1 cellular context compared by ENCODE assay signal in the genomic region with DNA sequence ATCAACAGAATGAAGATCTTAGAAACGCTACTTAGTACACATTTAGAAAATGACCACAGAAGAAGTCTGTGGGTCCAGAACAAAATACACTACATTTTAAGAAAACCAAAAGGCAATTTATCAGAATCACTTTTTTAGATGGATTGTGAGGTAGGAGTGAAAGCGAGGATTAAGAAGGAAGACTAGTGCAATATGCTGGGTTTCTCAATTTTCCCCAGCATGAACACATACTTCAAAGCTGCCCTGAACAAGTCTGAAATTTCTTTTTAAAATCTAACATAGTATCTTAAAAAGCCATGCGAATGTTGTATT.
TF ChIP-seq lines count a peak whose summit lies in the region.

No MANE protein-coding gene starts in this region.

TF ChIP-seq in SK-N-SH, 30 proteins besides CTCF, POLR2A, EP300 and RAD21 (continued from another document):
- TF ChIP-seq, protein P1, sequence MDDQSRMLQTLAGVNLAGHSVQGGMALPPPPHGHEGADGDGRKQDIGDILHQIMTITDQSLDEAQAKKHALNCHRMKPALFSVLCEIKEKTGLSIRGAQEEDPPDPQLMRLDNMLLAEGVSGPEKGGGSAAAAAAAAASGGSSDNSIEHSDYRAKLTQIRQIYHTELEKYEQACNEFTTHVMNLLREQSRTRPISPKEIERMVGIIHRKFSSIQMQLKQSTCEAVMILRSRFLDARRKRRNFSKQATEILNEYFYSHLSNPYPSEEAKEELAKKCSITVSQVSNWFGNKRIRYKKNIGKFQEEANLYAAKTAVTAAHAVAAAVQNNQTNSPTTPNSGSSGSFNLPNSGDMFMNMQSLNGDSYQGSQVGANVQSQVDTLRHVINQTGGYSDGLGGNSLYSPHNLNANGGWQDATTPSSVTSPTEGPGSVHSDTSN (IDR thresholded peaks at IDR 0.05) = no peak
- TF ChIP-seq, protein P2, sequence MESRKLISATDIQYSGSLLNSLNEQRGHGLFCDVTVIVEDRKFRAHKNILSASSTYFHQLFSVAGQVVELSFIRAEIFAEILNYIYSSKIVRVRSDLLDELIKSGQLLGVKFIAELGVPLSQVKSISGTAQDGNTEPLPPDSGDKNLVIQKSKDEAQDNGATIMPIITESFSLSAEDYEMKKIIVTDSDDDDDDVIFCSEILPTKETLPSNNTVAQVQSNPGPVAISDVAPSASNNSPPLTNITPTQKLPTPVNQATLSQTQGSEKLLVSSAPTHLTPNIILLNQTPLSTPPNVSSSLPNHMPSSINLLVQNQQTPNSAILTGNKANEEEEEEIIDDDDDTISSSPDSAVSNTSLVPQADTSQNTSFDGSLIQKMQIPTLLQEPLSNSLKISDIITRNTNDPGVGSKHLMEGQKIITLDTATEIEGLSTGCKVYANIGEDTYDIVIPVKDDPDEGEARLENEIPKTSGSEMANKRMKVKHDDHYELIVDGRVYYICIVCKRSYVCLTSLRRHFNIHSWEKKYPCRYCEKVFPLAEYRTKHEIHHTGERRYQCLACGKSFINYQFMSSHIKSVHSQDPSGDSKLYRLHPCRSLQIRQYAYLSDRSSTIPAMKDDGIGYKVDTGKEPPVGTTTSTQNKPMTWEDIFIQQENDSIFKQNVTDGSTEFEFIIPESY (IDR thresholded peaks at IDR 0.05; ENCODE audit: borderline replicate concordance, low read depth) = no peak
- TF ChIP-seq CHD2 (IDR thresholded peaks at IDR 0.05; ENCODE audit: low read length, partially characterized antibody) (no peak), GABPA (IDR thresholded peaks at IDR 0.05; ENCODE audit: low read depth) (no peak), JUND (IDR thresholded peaks at IDR 0.05) (no peak), NRF1 (IDR thresholded peaks at IDR 0.05; ENCODE audit: low read depth, low read length) (no peak), USF1 (IDR thresholded peaks at IDR 0.05; ENCODE audit: borderline replicate concordance, low read depth) (no peak), RCOR1 (IDR thresholded peaks at IDR 0.05; ENCODE audit: low read length) (no peak), FOSL2 (IDR thresholded peaks at IDR 0.05; ENCODE audit: borderline replicate concordance, low read depth) (no peak), RXRA (IDR thresholded peaks at IDR 0.05; ENCODE audit: borderline replicate concordance, low read depth) (no peak)
TF ChIP-seq in SK-N-SH: peak in this region for 0.
